8 cellular contexts compared by ENCODE assay signal in genomic region chr6:13711384-13711725, GRCh38. TPM values are rescaled to one million over a fixed set of nuclear protein-coding genes. Genes with fewer than 3 reads are reported as not detected.
DNase-seq lines count a peak whose midpoint lies in the region; ATAC-seq and TF ChIP-seq lines count a peak whose summit lies in the region.

No MANE protein-coding gene starts in this region.

- peaks cover 2% of the 10 kb centered on the region for H3K9me3 Mint-ChIP-seq in nephron

- TF ChIP-seq CTCF in nephron (IDR thresholded peaks at IDR 0.05; ENCODE audit: unreplicated experiment in 3 of 3), result no peak

- peaks cover 32% of the 10 kb centered on the region for H3K4me1 Mint-ChIP-seq in nephron

- DNase-seq in SK-N-MC (ENCODE audit: low read depth, low spot score) (no peak), iPS-NIHi7 (ENCODE audit: extremely low spot score) (no peak), dermis blood vessel endothelial cell (no peak)

- ATAC-seq in GM19025 (IDR thresholded peaks at IDR 0.05; ENCODE audit: low read depth, unreplicated experiment), result peak; percentile 52
- peak; percentile 46 for ATAC-seq in HG03159 (IDR thresholded peaks at IDR 0.05; ENCODE audit: unreplicated experiment)

- peak overlapping the region in 3 of 11 experiments; percentile 25 to 78 (median 74); a peak in 2 of 22 replicates for H3K4me2 ChIP-seq in BLaER1 treated with 17β-estradiol and CSF1 and Interleukin-3, amounts not matched to agents 10 nM and 100 nM

- H3K9me3 ChIP-seq in BLaER1 treated with 17β-estradiol and CSF1 and Interleukin-3, amounts not matched to agents 10 nM and 100 nM (replicated peaks in 1 of 11), result peaks cover 8 to 24% (median 21%) of the 10 kb centered on the region in 11 experiments
- H3K9me3 ChIP-seq in SK-N-MC (ENCODE audit: low read depth, low read length) (peaks cover 4% of the 10 kb centered on the region; the same call in 1 of the 2 replicates), ectodermal cell (ENCODE audit: control insufficient read depth, low read length) (no peaks in the 10 kb centered on the region)

- H3K4me3 ChIP-seq in BLaER1 treated with 17β-estradiol and CSF1 and Interleukin-3, amounts not matched to agents 10 nM and 100 nM, result peak overlapping the region; percentile 86 to 98 (median 94)
- H3K4me3 ChIP-seq in SK-N-MC (peak overlapping the region; percentile 81), ectodermal cell (ENCODE audit: insufficient read depth, low read depth, low read length) (peak overlapping the region; percentile 46)

- WGBS in ectodermal cell, 2 experiments, result 0% methylated on average over 49 of the region's 49 CpGs

- peaks cover 4% of the 10 kb centered on the region for H3K36me3 Mint-ChIP-seq in nephron (ENCODE audit: low read depth)

- no peak overlapping the region for H3K27ac Mint-ChIP-seq in nephron

- H3K27me3 ChIP-seq in BLaER1 treated with 17β-estradiol and CSF1 and Interleukin-3, amounts not matched to agents 10 nM and 100 nM, result no peaks in the 10 kb centered on the region
- H3K27me3 ChIP-seq in ectodermal cell (ENCODE audit: control insufficient read depth, insufficient read depth, low read length, poor library complexity, severe bottlenecking), result no peaks in the 10 kb centered on the region

- no peaks in the 10 kb centered on the region for H3K27me3 Mint-ChIP-seq in nephron (ENCODE audit: low read depth)

- H3K36me3 ChIP-seq in BLaER1 treated with 17β-estradiol and CSF1 and Interleukin-3, amounts not matched to agents 10 nM and 100 nM, result peaks cover 2 to 14% (median 10%) of the 10 kb centered on the region in 11 experiments; a peak in 20 of 22 replicates
- H3K36me3 ChIP-seq in SK-N-MC (ENCODE audit: insufficient read depth, low read length) (peaks cover 4% of the 10 kb centered on the region; the same call in 1 of the 2 replicates), ectodermal cell (ENCODE audit: control insufficient read depth, insufficient read depth, low read length) (no peaks in the 10 kb centered on the region)

- peaks cover 29 to 48% (median 42%) of the 10 kb centered on the region in 10 experiments for H3K4me1 ChIP-seq in BLaER1 treated with 17β-estradiol and CSF1 and Interleukin-3, amounts not matched to agents 10 nM and 100 nM
- H3K4me1 ChIP-seq in ectodermal cell (ENCODE audit: control insufficient read depth, insufficient read depth, low read length), result peaks cover 13% of the 10 kb centered on the region

- peak overlapping the region in 2 of 3 experiments; percentile 10 to 43 for H3K4me3 Mint-ChIP-seq in nephron

- peaks cover 30 to 47% (median 45%) of the 10 kb centered on the region in 11 experiments; a peak in 20 of 22 replicates for H4K20me1 ChIP-seq in BLaER1 treated with 17β-estradiol and CSF1 and Interleukin-3, amounts not matched to agents 10 nM and 100 nM

- H3K9ac ChIP-seq in BLaER1 treated with 17β-estradiol and CSF1 and Interleukin-3, amounts not matched to agents 10 nM and 100 nM, result peak overlapping the region; percentile 89 to 99 (median 97)
- H3K9ac ChIP-seq in SK-N-MC (ENCODE audit: insufficient read length), result peak overlapping the region; percentile 83

- peak overlapping the region; percentile 89 to 99 (median 98) for H3K27ac ChIP-seq in BLaER1 treated with 17β-estradiol and CSF1 and Interleukin-3, amounts not matched to agents 10 nM and 100 nM
- H3K27ac ChIP-seq in SK-N-MC, result peak overlapping the region; percentile 79; the same call in 1 of the 2 replicates
- H3K27ac ChIP-seq in ectodermal cell (ENCODE audit: insufficient read depth, low read depth, low read length, poor library complexity, severe bottlenecking), result peak overlapping the region; percentile 79

RNA-seq across cellular contexts. Expression of gene RANBP9, which starts 0.3 kb away (rescaled TPM):
- 46.3 TPM for polyA plus RNA-seq in ectodermal cell (2013, experiment 1 of 4)
- 48.9 TPM for polyA plus RNA-seq in ectodermal cell (2013, experiment 2 of 4)
- 35.8 TPM for polyA plus RNA-seq in ectodermal cell (2013, experiment 3 of 4)
- 40.5 TPM for polyA plus RNA-seq in ectodermal cell (2013, experiment 4 of 4)
- total RNA-seq in dermis blood vessel endothelial cell, result 23.3 and 62.5 TPM in 2 replicates
